ENCODE assay signal across 24 cellular contexts in the genomic region with DNA sequence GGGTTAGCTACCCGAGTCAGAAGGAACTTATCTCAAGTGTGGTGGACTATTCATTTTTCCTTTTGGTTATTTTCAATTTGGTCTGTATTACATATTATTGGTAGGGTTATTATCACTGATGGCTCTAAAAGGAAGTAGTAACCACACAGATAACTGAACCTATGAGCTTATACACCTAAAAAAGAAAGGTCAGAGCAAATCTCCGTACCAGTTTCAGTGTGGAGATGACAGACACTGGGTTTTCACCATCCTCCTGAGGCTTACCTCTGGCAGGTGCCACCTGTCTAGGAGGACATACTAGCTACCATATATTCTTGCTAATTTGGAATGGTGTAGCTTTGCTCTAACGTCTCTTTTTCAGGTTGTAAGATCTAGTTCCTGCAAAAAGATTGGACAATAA.
"Had no signal": no experiment of that assay in that cellular context is flagged by ENCODE, and none has a peak within 500 bp of the region (broad histone marks: within the 10 kb centered on the region; RNA-seq: fewer than 3 reads in every experiment).

No MANE protein-coding gene starts in this region.

- H3K27ac ChIP-seq: cardiac muscle cell, esophagus squamous epithelium, prostate gland, right atrium auricular region, tibial nerve, uterus had no signal

- H3K36me3 ChIP-seq: cardiac muscle cell, esophagus squamous epithelium, prostate gland, right atrium auricular region, tibial nerve, uterus had no signal

- H3K4me1 ChIP-seq: esophagus squamous epithelium, prostate gland, right atrium auricular region, tibial nerve, uterus had no signal

- H3K9me3 ChIP-seq: esophagus squamous epithelium, mucosa of descending colon, prostate gland, right atrium auricular region, tibial nerve, uterus had no signal

- DNase-seq: activated CD4-positive, alpha-beta T cell treated with anti-CD3 and anti-CD28 coated beads, Interleukin-2, amount 10 ng/mL, durations not matched to agents 24 days and 14 days; activated CD4-positive, CD25-positive, alpha-beta regulatory T cell; activated CD8-positive, alpha-beta T cell treated with anti-CD3 and anti-CD28 coated beads for 36 hours; activated naive CD4-positive, alpha-beta T cell; activated naive CD8-positive, alpha-beta T cell treated with anti-CD3 and anti-CD28 coated beads for 36 hours; activated T-cell treated with anti-CD3 and anti-CD28 coated beads, Interleukin-2, amount 50 U/mL, for 1 hour; amniotic stem cell; dermis blood vessel endothelial cell; effector memory CD8-positive, alpha-beta T cell; esophagus squamous epithelium; mesenchymal stem cell; mucosa of descending colon; naive B cell; stimulated activated CD4-positive, alpha-beta T cell treated with anti-CD3 and anti-CD28 coated beads, Interleukin-12 subunit alpha, Interleukin-12 subunit beta, amount 100 ng/mL, for 4 hours; stimulated activated CD4-positive, alpha-beta T cell treated with anti-CD3 and anti-CD28 coated beads, Interleukin-1b, Interleukin-23, amount 100 ng/mL, for 48 hours; stimulated activated CD8-positive, alpha-beta memory T cell treated with anti-CD3 and anti-CD28 coated beads, Interleukin-4, amount 100 ng/mL, for 48 hours; stimulated activated naive CD8-positive, alpha-beta T cell treated with anti-CD3 and anti-CD28 coated beads, Interleukin-15, Interleukin-2, amounts not matched to agents 100 U/mL and 50 U/mL, for 24 hours; substantia nigra; uterus had no signal

- ATAC-seq: activated CD8-positive, alpha-beta T cell treated with anti-CD3 and anti-CD28 coated beads for 36 hours; activated T-helper 17 cell treated with anti-CD3 and anti-CD28 coated beads, Interleukin-2, amount 50 U/mL, for 72 hours; effector memory CD8-positive, alpha-beta T cell; mucosa of descending colon; stimulated activated naive CD8-positive, alpha-beta T cell treated with anti-CD3 and anti-CD28 coated beads, Interleukin-15, Interleukin-2, amounts not matched to agents 100 U/mL and 50 U/mL, for 24 hours had no signal

- H3K27me3 ChIP-seq: cardiac muscle cell, right atrium auricular region, tibial nerve, uterus had no signal

- H3K4me3 ChIP-seq: cardiac muscle cell, esophagus squamous epithelium, mucosa of descending colon, prostate gland, right atrium auricular region, tibial nerve, uterus had no signal
